Comparison of ENCODE assay signal across 23 cellular contexts in the genomic region with DNA sequence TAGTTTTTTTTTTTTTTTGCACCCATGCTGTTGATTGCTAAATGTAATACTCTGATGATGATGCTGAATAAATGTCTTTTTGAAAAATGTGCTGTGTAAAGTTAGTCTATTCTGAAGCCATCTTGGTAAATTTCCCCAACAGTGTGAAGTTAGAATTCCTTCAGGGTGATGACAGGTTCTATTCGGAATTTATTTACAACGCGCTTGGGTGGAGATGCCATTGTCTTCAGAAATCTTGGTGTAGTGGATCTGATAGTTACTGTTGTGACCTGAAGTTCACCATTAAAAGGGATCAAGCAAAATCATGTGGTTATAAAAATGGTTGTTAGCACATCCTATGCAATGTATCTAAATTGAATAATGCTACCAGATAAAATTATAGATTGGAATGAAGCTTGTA. TPM values are rescaled to one million over a fixed set of nuclear protein-coding genes. Genes with fewer than 3 reads are reported as not detected.
"Had no signal": no experiment of that assay in that cellular context is flagged by ENCODE, and none has a peak within 500 bp of the region (broad histone marks: within the 10 kb centered on the region; RNA-seq: fewer than 3 reads in every experiment).

No MANE protein-coding gene starts in this region.

- DNase-seq: activated CD4-positive, alpha-beta T cell treated with anti-CD3 and anti-CD28 coated beads for 4 hours; activated CD8-positive, alpha-beta memory T cell treated with anti-CD3 and anti-CD28 coated beads, Interleukin-2, amount 50 U/mL, for 4 hours; activated CD8-positive, alpha-beta T cell treated with anti-CD3 and anti-CD28 coated beads for 36 hours; aorta; MM.1S; NCI-H1105; NCI-H1436; NCI-H1694 treated with DMSO at 0.1 percent for 48 hours; NCI-H2029 treated with DMSO at 0.1 percent for 48 hours; NCI-H345; NCI-H510A; NCI-H526 treated with DMSO at 0.1 percent for 48 hours; NCI-H82; OCI-M1; RPMI8226; T-helper 1 cell; WERI-Rb-1 had no signal

- H3K36me3 Mint-ChIP-seq: activated naive CD4-positive, alpha-beta T cell treated with anti-CD3 and anti-CD28 coated beads, Interleukin-2, amount 50 U/mL, for 24 hours; brain had no signal

- H3K27ac Mint-ChIP-seq: activated CD8-positive, alpha-beta T cell treated with anti-CD3 and anti-CD28 coated beads for 36 hours; activated naive CD4-positive, alpha-beta T cell treated with anti-CD3 and anti-CD28 coated beads, Interleukin-2, amount 50 U/mL, for 24 hours; brain had no signal

- H3K4me3 ChIP-seq: cardiac muscle cell, SK-N-MC had no signal

- H3K9me3 Mint-ChIP-seq: activated CD8-positive, alpha-beta T cell treated with anti-CD3 and anti-CD28 coated beads for 36 hours; activated naive CD4-positive, alpha-beta T cell treated with anti-CD3 and anti-CD28 coated beads, Interleukin-2, amount 50 U/mL, for 24 hours had no signal

- H3K4me1 Mint-ChIP-seq: activated naive CD4-positive, alpha-beta T cell treated with anti-CD3 and anti-CD28 coated beads, Interleukin-2, amount 50 U/mL, for 24 hours had no signal

- H3K27ac ChIP-seq: cardiac muscle cell, SK-N-MC, WERI-Rb-1 had no signal

- H3K4me3 Mint-ChIP-seq: activated CD8-positive, alpha-beta T cell treated with anti-CD3 and anti-CD28 coated beads for 36 hours; activated naive CD4-positive, alpha-beta T cell treated with anti-CD3 and anti-CD28 coated beads, Interleukin-2, amount 50 U/mL, for 24 hours; brain had no signal

- H3K36me3 ChIP-seq: cardiac muscle cell, WERI-Rb-1 had no signal

- H3K27me3 ChIP-seq: cardiac muscle cell had no signal

RNA-seq across cellular contexts. Expression of gene DMRT1, which starts 36.3 kb away (rescaled TPM):
- total RNA-seq: activated CD8-positive, alpha-beta T cell treated with anti-CD3 and anti-CD28 coated beads for 36 hours; aorta; cardiac muscle cell; Right ventricle myocardium inferior; T-helper 2 cell treated with Interferon-gamma antibody and Interleukin-4, amounts not matched to agents 100 ng/mL and 5 ng/mL, for 36 hours had no signal
